In the genomic region with DNA sequence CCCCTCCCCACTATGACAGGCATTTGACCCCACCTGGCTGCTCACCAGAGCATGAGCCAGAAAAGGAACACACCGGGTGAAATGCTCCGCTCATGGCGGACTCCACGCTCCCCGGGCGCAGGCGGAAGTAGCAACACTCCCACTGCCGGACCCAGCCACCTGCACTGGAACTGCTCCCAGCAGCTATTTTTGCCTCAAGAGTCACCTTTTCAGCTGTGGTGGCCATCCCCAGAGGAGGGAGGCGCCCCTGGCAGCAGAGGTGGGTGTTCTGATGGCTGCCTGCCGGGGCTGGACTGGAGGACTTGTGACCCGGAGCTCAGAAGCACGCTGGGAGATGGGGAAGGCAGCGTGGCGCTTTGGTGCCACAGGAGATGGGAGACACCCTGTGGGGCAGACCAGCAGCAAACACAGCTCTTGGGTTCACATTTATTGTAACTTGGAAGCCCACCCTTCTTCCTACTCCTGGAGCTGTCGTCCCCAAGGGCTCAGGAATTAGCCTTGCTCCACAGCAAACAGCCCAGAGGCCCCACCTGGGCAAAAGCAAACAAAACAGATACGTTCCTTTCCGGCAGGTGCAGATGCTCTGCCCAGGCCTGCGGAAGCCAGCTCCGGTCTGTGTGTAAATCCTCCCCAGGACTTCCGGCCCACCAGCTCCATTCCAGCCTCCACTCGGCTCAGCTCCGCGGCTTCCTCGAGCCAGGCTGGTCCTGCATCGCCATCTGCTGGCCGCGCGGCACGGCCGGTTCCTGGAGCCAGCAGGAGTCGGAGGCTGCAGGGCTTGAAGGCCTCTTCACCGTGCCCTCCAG, we compare ENCODE assay signal across 8 cellular contexts. TPM values are rescaled to one million over a fixed set of nuclear protein-coding genes. Genes with fewer than 3 reads are reported as not detected.
DNase-seq lines count a peak whose midpoint lies in the region; ATAC-seq and TF ChIP-seq lines count a peak whose summit lies in the region.

No MANE protein-coding gene starts in this region.

- no peaks in the 10 kb centered on the region for H3K27me3 Mint-ChIP-seq in activated CD4-positive, alpha-beta memory T cell treated with anti-CD3 and anti-CD28 coated beads, Interleukin-2, amount 10 ng/mL, durations not matched to agents 7 days and 5 days

- peaks cover 6 to 26% of the 10 kb centered on the region in 2 donors for H3K4me1 ChIP-seq in lung (ENCODE audit: control insufficient read depth in 2 of 2, insufficient read depth in 2 of 2, low read length in 2 of 2)

- peak; percentile 81 for DNase-seq in GDM1 (lab: John Stamatoyannopoulos, UW)
- DNase-seq in NCI-H82 (lab: John Stamatoyannopoulos, UW) = peak; percentile 91
- DNase-seq in activated CD4-positive, alpha-beta memory T cell treated with anti-CD3 and anti-CD28 coated beads, Interleukin-2, amount 10 ng/mL, durations not matched to agents 7 days and 5 days = peak; percentile 94
- peak; percentile 87 to 96 (median 92) for DNase-seq in dorsolateral prefrontal cortex
- peak; percentile 92 for DNase-seq in lung (ENCODE audit: low spot score)
- peak; percentile 87 for DNase-seq in stimulated activated CD4-positive, alpha-beta T cell treated with anti-CD3 and anti-CD28 coated beads, Interleukin-4, amount 100 ng/mL, for 48 hours (ENCODE audit: low read depth in 2 of 2)

- intact Hi-C loops in dorsolateral prefrontal cortex (cut with DNase I) = loop anchor here (5.0 to 10.0 kb wide), 6 partner anchors 37 to 764 kb away; a partner anchor contains a TSS

- peaks cover 0 to 32% of the 10 kb centered on the region in 2 donors for H3K36me3 ChIP-seq in lung (ENCODE audit: control insufficient read depth in 2 of 2, insufficient read depth in 2 of 2, low read length in 2 of 2)

- ATAC-seq in HG03565 (IDR thresholded peaks at IDR 0.05; ENCODE audit: unreplicated experiment) = peak; percentile 23
- peak; percentile 58 for ATAC-seq in lung (ENCODE audit: insufficient read depth, low FRiP score)
- ATAC-seq in GM18870 (IDR thresholded peaks at IDR 0.05; ENCODE audit: unreplicated experiment) = no peak

- CTCF ChIA-PET in activated CD4-positive, alpha-beta memory T cell treated with anti-CD3 and anti-CD28 coated beads, Interleukin-2, amount 10 ng/mL, durations not matched to agents 7 days and 5 days (lab: Charles Lee) = interaction anchor here (0.6 to 7.5 kb wide), 29 partner anchors 8 to 819 kb away, joined by 3 to 210 read pairs (median 4); a partner anchor contains a TSS

- peak; percentile 91 to 100 (median 99) for TF ChIP-seq CTCF in dorsolateral prefrontal cortex (IDR thresholded peaks at IDR 0.05 in 54 of 56, conservative IDR thresholded peaks at IDR 0.05 in 2 of 56; ENCODE audit: low read depth in 1 of 56, partially characterized antibody in 56 of 56)
- TF ChIP-seq CTCF in lung (IDR thresholded peaks at IDR 0.05; ENCODE audit: control extremely low read depth, extremely low read depth) = peak; percentile 97

- WGBS in lung, 2 donors = 34 to 37% methylated on average over 32 of the region's 32 CpGs

- H3K4me3 ChIP-seq in dorsolateral prefrontal cortex = peak overlapping the region in 58 of 59 donors; percentile 6 to 55 (median 36)
- no peak overlapping the region for H3K4me3 ChIP-seq in lung

- H3K27me3 ChIP-seq in dorsolateral prefrontal cortex = no peaks in the 10 kb centered on the region
- H3K27me3 ChIP-seq in lung (ENCODE audit: control insufficient read depth, insufficient read depth) = no peaks in the 10 kb centered on the region

- peak overlapping the region; percentile 69 for H3K27ac Mint-ChIP-seq in activated CD4-positive, alpha-beta memory T cell treated with anti-CD3 and anti-CD28 coated beads, Interleukin-2, amount 10 ng/mL, durations not matched to agents 7 days and 5 days

- peaks cover 85% of the 10 kb centered on the region for H3K4me1 Mint-ChIP-seq in activated CD4-positive, alpha-beta memory T cell treated with anti-CD3 and anti-CD28 coated beads, Interleukin-2, amount 10 ng/mL, durations not matched to agents 7 days and 5 days

- peak overlapping the region in 57 of 59 donors; percentile 8 to 100 (median 72) for H3K27ac ChIP-seq in dorsolateral prefrontal cortex
- H3K27ac ChIP-seq in lung (ENCODE audit: low read depth in 1 of 2, low read length in 1 of 2) = peak overlapping the region in 1 of 2 donors; percentile 41

- peaks cover 69% of the 10 kb centered on the region for H3K36me3 Mint-ChIP-seq in activated CD4-positive, alpha-beta memory T cell treated with anti-CD3 and anti-CD28 coated beads, Interleukin-2, amount 10 ng/mL, durations not matched to agents 7 days and 5 days (ENCODE audit: low read depth)

- H3K9me3 Mint-ChIP-seq in activated CD4-positive, alpha-beta memory T cell treated with anti-CD3 and anti-CD28 coated beads, Interleukin-2, amount 10 ng/mL, durations not matched to agents 7 days and 5 days = no peaks in the 10 kb centered on the region

- POLR2A ChIA-PET in activated CD4-positive, alpha-beta memory T cell treated with anti-CD3 and anti-CD28 coated beads, Interleukin-2, amount 10 ng/mL, durations not matched to agents 7 days and 5 days (lab: Charles Lee) = interaction anchor here (0.6 to 11.3 kb wide), 17 partner anchors 7 to 736 kb away, joined by 3 to 121 read pairs (median 6); a partner anchor contains a TSS

- no peaks in the 10 kb centered on the region for H3K9me3 ChIP-seq in lung (ENCODE audit: control insufficient read depth in 2 of 2, insufficient read depth in 1 of 2, low read length in 1 of 2)

- peak overlapping the region; percentile 43 for H3K4me3 Mint-ChIP-seq in activated CD4-positive, alpha-beta memory T cell treated with anti-CD3 and anti-CD28 coated beads, Interleukin-2, amount 10 ng/mL, durations not matched to agents 7 days and 5 days

RNA-seq across cellular contexts. Expression of a gene that starts 3.7 kb away (rescaled TPM):
- total RNA-seq in activated CD4-positive, alpha-beta memory T cell treated with anti-CD3 and anti-CD28 coated beads, Interleukin-2, amount 10 ng/mL, durations not matched to agents 7 days and 5 days = 10 to 100 TPM; 54.3 to 60.7 TPM
- 100 to 1,000 TPM in 2 of 120 experiments, 10 to 100 TPM in 118; 44.3 to 109 (median 63.6) TPM for total RNA-seq in dorsolateral prefrontal cortex
- 10 to 100 TPM; 50.0 to 90.4 TPM for total RNA-seq in lung
- polyA plus RNA-seq in lung = 100 to 1,000 TPM; 179 to 199 TPM

RNA-seq across cellular contexts. Expression of a gene that starts 8.5 kb away (rescaled TPM):
- 100 to 1,000 TPM; 456 to 460 TPM for total RNA-seq in activated CD4-positive, alpha-beta memory T cell treated with anti-CD3 and anti-CD28 coated beads, Interleukin-2, amount 10 ng/mL, durations not matched to agents 7 days and 5 days
- total RNA-seq in dorsolateral prefrontal cortex = 100 to 1,000 TPM; 110 to 287 (median 161) TPM
- total RNA-seq in lung = 100 to 1,000 TPM; 179 to 390 TPM
- 100 to 1,000 TPM; 431 to 882 TPM for polyA plus RNA-seq in lung

RNA-seq across cellular contexts. Expression of a gene that starts 26.8 kb away (rescaled TPM):
- total RNA-seq in activated CD4-positive, alpha-beta memory T cell treated with anti-CD3 and anti-CD28 coated beads, Interleukin-2, amount 10 ng/mL, durations not matched to agents 7 days and 5 days = 10 to 100 TPM; 32.4 to 32.6 TPM
- total RNA-seq in dorsolateral prefrontal cortex (10 to 100 TPM; 21.3 to 40.7 (median 28.0) TPM), lung (10 to 100 TPM; 18.4 to 28.9 TPM)
- polyA plus RNA-seq in lung = 10 to 100 TPM in 1 of 2 donors, 1 to 10 TPM in 1; 7.1 to 16.5 TPM

RNA-seq across cellular contexts. Expression of a gene that starts 41.7 kb away (rescaled TPM):
- 1 to 10 TPM; 8.7 to 8.8 TPM for total RNA-seq in activated CD4-positive, alpha-beta memory T cell treated with anti-CD3 and anti-CD28 coated beads, Interleukin-2, amount 10 ng/mL, durations not matched to agents 7 days and 5 days
- total RNA-seq in dorsolateral prefrontal cortex (10 to 100 TPM in 119 of 120 experiments, 1 to 10 TPM in 1; 7.4 to 42.2 (median 25.6) TPM), lung (under 1 TPM; 0.15 to 0.17 TPM)
- polyA plus RNA-seq in lung = under 1 TPM; 0.07 to 0.22 TPM
